In the genomic region with DNA sequence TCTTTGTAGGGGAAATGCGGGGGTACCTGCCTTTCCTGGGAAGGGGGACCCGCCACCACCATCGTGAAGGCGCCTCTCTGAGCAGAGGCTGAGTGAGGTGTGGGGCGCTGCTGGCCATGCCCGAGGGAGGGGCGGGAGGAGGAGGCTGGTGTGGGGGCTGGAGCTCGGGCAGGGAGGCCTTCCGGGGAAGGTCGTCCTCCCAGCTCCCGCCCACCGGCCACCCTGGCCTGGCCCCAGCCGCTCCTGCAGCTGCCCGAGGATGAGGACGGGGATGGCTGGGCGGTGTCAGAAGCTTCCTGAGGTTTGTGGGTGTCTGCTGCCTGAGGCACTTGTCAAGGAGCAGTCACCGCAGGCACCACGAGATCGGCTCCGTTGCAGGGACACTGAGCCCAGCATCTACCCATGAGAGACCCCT, we compare ENCODE assay signal across 12 cellular contexts. TPM values are rescaled to one million over a fixed set of nuclear protein-coding genes. Genes with fewer than 3 reads are reported as not detected.
A peak's percentile ranks its signal among the peaks of the same experiment; 100 is the strongest.
DNase-seq lines count a peak whose midpoint lies in the region; ATAC-seq and TF ChIP-seq lines count a peak whose summit lies in the region.
"Had no signal": no experiment of that assay in that cellular context is flagged by ENCODE, and none has a peak within 500 bp of the region (broad histone marks: within the 10 kb centered on the region; RNA-seq: fewer than 3 reads in every experiment).

No MANE protein-coding gene starts in this region.

- H3K36me3 Mint-ChIP-seq in naive B cell, result no peaks in the 10 kb centered on the region

- WGBS in esophagus, 2 donors, result 21 to 26% methylated on average over 18 to 20 of the region's 20 CpGs

- peak; percentile 24 for ATAC-seq in Right ventricle myocardium inferior
- peak; percentile 6 to 12 for ATAC-seq in naive B cell (ENCODE audit: low read depth in 2 of 2)
- ATAC-seq: K562 had no signal

- DNase-seq in Right ventricle myocardium inferior (ENCODE audit: missing footprints), result no peak
- no peak for DNase-seq in cardiac septum (ENCODE audit: low spot score)
- DNase-seq in naive B cell, result no peak
- DNase-seq in effector CD8-positive, alpha-beta T cell (lab: John Stamatoyannopoulos, UW), result no peak
- DNase-seq in brain microvascular endothelial cell, result no peak
- no peak for DNase-seq in HCEC 1CT
- no peak for DNase-seq in GOT3 (lab: John Stamatoyannopoulos, UW)
- DNase-seq: CD4-positive, CD25-positive, alpha-beta regulatory T cell; central memory CD4-positive, alpha-beta T cell had no signal

- H3K9me3 ChIP-seq in esophagus (ENCODE audit: control insufficient read depth in 2 of 2, insufficient read depth in 1 of 2, low read depth in 1 of 2, low read length in 1 of 2), result no peaks in the 10 kb centered on the region

- H3K4me1 ChIP-seq in esophagus (ENCODE audit: control insufficient read depth in 2 of 2, insufficient read depth in 2 of 2, low read length in 1 of 2), result peaks cover 15 to 57% of the 10 kb centered on the region in 2 donors

- H3K27ac Mint-ChIP-seq in naive B cell, result peak overlapping the region in 5 of 6 donors; percentile 85 to 97 (median 91)
- H3K27ac Mint-ChIP-seq: CD4-positive, CD25-positive, alpha-beta regulatory T cell had no signal

- TF ChIP-seq CTCF in brain microvascular endothelial cell (IDR thresholded peaks at IDR 0.05; ENCODE audit: low read depth, low read length, missing control alignments), result no peak

- H3K27ac ChIP-seq in esophagus (ENCODE audit: low read depth in 2 of 2, low read length in 1 of 2), result peak overlapping the region; percentile 91 to 92
- H3K27ac ChIP-seq in brain microvascular endothelial cell, result no peak overlapping the region

- no peaks in the 10 kb centered on the region for H3K27me3 Mint-ChIP-seq in naive B cell
- H3K27me3 Mint-ChIP-seq: CD4-positive, CD25-positive, alpha-beta regulatory T cell had no signal

- no peaks in the 10 kb centered on the region for H3K27me3 ChIP-seq in esophagus (ENCODE audit: control insufficient read depth in 1 of 2, insufficient read depth in 2 of 2, low read length in 2 of 2)
- no peaks in the 10 kb centered on the region for H3K27me3 ChIP-seq in brain microvascular endothelial cell (replicated peaks)

- intact Hi-C loops in Right ventricle myocardium inferior (cut with DNase I), result no loop called here
- intact Hi-C loops in cardiac septum (cut with DNase I), result no loop called here

- in situ Hi-C loops in brain microvascular endothelial cell (cut with HindIII; ENCODE audit: low pct_ligation_motif_present, low sequenced_read_pairs), result no loop called here

- H3K4me3 ChIP-seq in esophagus (ENCODE audit: low read depth in 1 of 2, low read length in 2 of 2) (peak overlapping the region; percentile 36 to 48), brain microvascular endothelial cell (ENCODE audit: low read depth, low read length) (no peak overlapping the region)
- H3K4me3 ChIP-seq: K562 had no signal

- H3K9me3 Mint-ChIP-seq in naive B cell, result no peaks in the 10 kb centered on the region
- H3K9me3 Mint-ChIP-seq: CD4-positive, CD25-positive, alpha-beta regulatory T cell; neural crest cell had no signal

- peaks cover 28 to 43% (median 35%) of the 10 kb centered on the region in 3 donors for H3K4me1 Mint-ChIP-seq in naive B cell

- peak overlapping the region; percentile 74 to 87 (median 80) for H3K4me3 Mint-ChIP-seq in naive B cell
- H3K4me3 Mint-ChIP-seq: CD4-positive, CD25-positive, alpha-beta regulatory T cell; neural crest cell had no signal

- H3K36me3 ChIP-seq in esophagus (ENCODE audit: control insufficient read depth in 2 of 2, insufficient read depth in 2 of 2, low read length in 1 of 2) (peaks cover 4 to 36% of the 10 kb centered on the region in 2 donors), brain microvascular endothelial cell (replicated peaks) (peaks cover 4% of the 10 kb centered on the region)

RNA-seq across cellular contexts. Expression of gene PWWP2B, which starts 11.4 kb away (rescaled TPM):
- 22.3 TPM for total RNA-seq in Right ventricle myocardium inferior
- total RNA-seq in cardiac septum, result 14.3 TPM
- 10 to 100 TPM; 17.6 to 33.4 TPM for polyA plus RNA-seq in esophagus
- polyA plus RNA-seq in naive B cell (ENCODE audit: low read depth in 6 of 6), result 10 to 100 TPM in 1 of 6 donors, 1 to 10 TPM in 5; 3.3 to 10.3 (median 6.2) TPM
